8 cellular contexts compared by ENCODE assay signal in the genomic region with DNA sequence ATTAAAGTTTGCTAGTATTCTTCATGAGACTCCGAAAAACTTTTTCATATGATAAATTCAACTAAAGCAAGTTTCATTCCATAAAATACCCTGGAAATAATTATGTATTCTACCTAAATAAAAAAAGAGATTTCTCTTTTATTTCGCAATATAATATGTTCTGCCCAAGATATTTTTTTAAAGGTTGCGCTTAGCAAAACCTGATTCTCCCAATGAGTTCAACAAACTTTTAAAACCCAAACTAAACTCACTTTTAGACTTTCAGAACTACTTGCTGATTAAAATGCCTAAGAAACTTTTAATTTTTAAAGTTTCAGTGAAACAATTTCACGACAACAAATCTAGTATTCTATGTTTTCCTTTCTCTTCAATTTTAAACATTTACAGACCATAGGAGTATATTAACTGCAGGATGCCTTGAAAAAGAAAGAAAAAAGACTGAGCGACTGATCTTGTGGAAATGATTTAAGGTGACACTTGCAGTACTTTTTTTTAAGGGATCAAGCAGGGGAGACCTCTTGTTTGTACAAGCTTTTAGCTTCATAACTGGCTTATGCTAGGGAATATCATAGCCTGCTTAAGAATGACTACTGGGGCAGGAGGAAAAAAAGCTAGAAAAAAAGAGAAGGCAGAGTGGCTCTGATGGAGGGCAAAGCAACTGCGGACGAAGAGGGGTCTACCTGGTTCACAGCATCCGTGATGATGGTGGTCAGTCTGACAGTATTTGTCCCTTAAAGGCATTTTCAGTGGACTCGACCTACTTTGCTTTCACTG. TPM values are rescaled to one million over a fixed set of nuclear protein-coding genes. Genes with fewer than 3 reads are reported as not detected.
DNase-seq lines count a peak whose midpoint lies in the region; ATAC-seq and TF ChIP-seq lines count a peak whose summit lies in the region.

No MANE protein-coding gene starts in this region.

- no peaks in the 10 kb centered on the region for H3K9me3 ChIP-seq in mesodermal cell (ENCODE audit: control insufficient read depth, low read length)

- no peak for ATAC-seq in stimulated activated naive CD8-positive, alpha-beta T cell treated with anti-CD3 and anti-CD28 coated beads, Interleukin-15, Interleukin-2, amounts not matched to agents 100 U/mL and 50 U/mL, for 24 hours
- no peak for ATAC-seq in GM21423 (IDR thresholded peaks at IDR 0.05; ENCODE audit: unreplicated experiment)
- no peak for ATAC-seq in HG03520 (IDR thresholded peaks at IDR 0.05; ENCODE audit: unreplicated experiment)

- H3K4me3 Mint-ChIP-seq in stimulated activated naive CD8-positive, alpha-beta T cell treated with anti-CD3 and anti-CD28 coated beads, Interleukin-15, Interleukin-2, amounts not matched to agents 100 ng/mL and 50 ng/mL, for 24 hours = peak overlapping the region; percentile 97
- peak overlapping the region; percentile 91 to 99 (median 98) for H3K4me3 Mint-ChIP-seq in brain

- H3K9me3 Mint-ChIP-seq in stimulated activated naive CD8-positive, alpha-beta T cell treated with anti-CD3 and anti-CD28 coated beads, Interleukin-15, Interleukin-2, amounts not matched to agents 100 ng/mL and 50 ng/mL, for 24 hours = no peaks in the 10 kb centered on the region
- peaks cover 0 to 4% (median 0%) of the 10 kb centered on the region in 5 experiments for H3K9me3 Mint-ChIP-seq in brain

- no peak for TF ChIP-seq CTCF in brain (conservative IDR thresholded peaks at IDR 0.05)

- DNase-seq in stimulated activated naive CD8-positive, alpha-beta T cell treated with anti-CD3 and anti-CD28 coated beads, Interleukin-15, Interleukin-2, amounts not matched to agents 100 U/mL and 50 U/mL, for 24 hours = no peak
- DNase-seq in GM19238 (ENCODE audit: insufficient read length, low spot score) (no peak), HUDEP-2 (lab: John Stamatoyannopoulos, UW; ENCODE audit: unreplicated experiment in 76 of 76) (no peak)

- H3K27ac ChIP-seq in mesodermal cell (ENCODE audit: low read depth, low read length, severe bottlenecking) = no peak overlapping the region

- peaks cover 74% of the 10 kb centered on the region for H3K4me1 Mint-ChIP-seq in stimulated activated naive CD8-positive, alpha-beta T cell treated with anti-CD3 and anti-CD28 coated beads, Interleukin-15, Interleukin-2, amounts not matched to agents 100 ng/mL and 50 ng/mL, for 24 hours (ENCODE audit: low read depth)
- H3K4me1 Mint-ChIP-seq in brain = peaks cover 42% of the 10 kb centered on the region

- H3K36me3 Mint-ChIP-seq in stimulated activated naive CD8-positive, alpha-beta T cell treated with anti-CD3 and anti-CD28 coated beads, Interleukin-15, Interleukin-2, amounts not matched to agents 100 ng/mL and 50 ng/mL, for 24 hours (ENCODE audit: low read depth) = peaks cover 55% of the 10 kb centered on the region
- H3K36me3 Mint-ChIP-seq in brain = peaks cover 35% of the 10 kb centered on the region

- peak overlapping the region; percentile 94 for H3K27ac Mint-ChIP-seq in stimulated activated naive CD8-positive, alpha-beta T cell treated with anti-CD3 and anti-CD28 coated beads, Interleukin-15, Interleukin-2, amounts not matched to agents 100 ng/mL and 50 ng/mL, for 24 hours
- peak overlapping the region; percentile 67 to 96 (median 92) for H3K27ac Mint-ChIP-seq in brain

- no peaks in the 10 kb centered on the region for H3K4me1 ChIP-seq in mesodermal cell (ENCODE audit: control insufficient read depth, insufficient read depth, low read length, poor library complexity, severe bottlenecking)

- WGBS in mesodermal cell (ENCODE audit: insufficient coverage in 2 of 2), 2 experiments = 31 to 41% methylated on average over 5 of the region's 9 CpGs

- peak overlapping the region; percentile 96 for H3K4me3 ChIP-seq in mesodermal cell (ENCODE audit: extremely low read depth, insufficient read depth, low read length, poor library complexity, severe bottlenecking)

- no peaks in the 10 kb centered on the region for H3K27me3 Mint-ChIP-seq in stimulated activated naive CD8-positive, alpha-beta T cell treated with anti-CD3 and anti-CD28 coated beads, Interleukin-15, Interleukin-2, amounts not matched to agents 100 ng/mL and 50 ng/mL, for 24 hours
- H3K27me3 Mint-ChIP-seq in brain = peaks cover 28% of the 10 kb centered on the region

- H3K36me3 ChIP-seq in mesodermal cell (ENCODE audit: control insufficient read depth, insufficient read depth, low read length) = peaks cover 37% of the 10 kb centered on the region

RNA-seq across cellular contexts. Expression of gene ZNF800, which starts 1.5 kb away (rescaled TPM):
- polyA plus RNA-seq in brain (ENCODE audit: insufficient read depth, low read depth, low replicate concordance) = 7.4 TPM
- polyA plus RNA-seq in mesodermal cell (2013, experiment 1 of 2) = 17.9 TPM
- 18.9 TPM for polyA plus RNA-seq in mesodermal cell (2013, experiment 2 of 2)
